In the genomic region with DNA sequence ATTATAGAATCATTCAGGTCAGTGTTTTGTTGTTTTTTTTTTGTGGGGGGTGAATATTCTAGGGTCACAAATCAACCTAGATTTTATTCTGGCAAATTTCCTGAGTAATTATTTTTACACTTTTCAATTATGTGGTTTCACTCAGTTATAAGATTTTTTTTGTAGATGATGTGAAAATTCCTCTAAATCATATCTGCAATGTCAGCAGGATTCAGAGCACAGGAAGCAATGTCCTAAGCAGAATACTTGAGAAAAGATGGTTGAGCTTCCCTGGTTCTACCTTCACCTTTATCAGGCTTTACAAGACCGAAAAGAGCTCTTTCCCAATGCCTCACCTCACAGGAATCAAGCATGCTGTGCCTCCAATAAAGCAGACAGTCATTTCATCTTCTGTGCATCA, we compare ENCODE assay signal across 26 cellular contexts.
"Had no signal": no experiment of that assay in that cellular context is flagged by ENCODE, and none has a peak within 500 bp of the region (broad histone marks: within the 10 kb centered on the region; RNA-seq: fewer than 3 reads in every experiment).

No MANE protein-coding gene starts in this region.

- H3K36me3 Mint-ChIP-seq: immature natural killer cell; mesothelial cell of epicardium; naive B cell; naive thymus-derived CD8-positive, alpha-beta T cell had no signal

- DNase-seq: dermis blood vessel endothelial cell; dorsolateral prefrontal cortex; effector CD4-positive, alpha-beta T cell; effector memory CD4-positive, alpha-beta T cell; foreskin keratinocyte; heart left ventricle; hypothalamus; immature natural killer cell; islet precursor cell; kidney; kidney glomerular epithelial cell; left colon; left ventricle myocardium superior; lower lobe of right lung; mesenchymal stem cell; mucosa of descending colon; naive B cell; naive thymus-derived CD8-positive, alpha-beta T cell had no signal

- H3K79me2 ChIP-seq: hepatocyte had no signal

- H3K27ac Mint-ChIP-seq: immature natural killer cell; mesothelial cell of epicardium; naive thymus-derived CD8-positive, alpha-beta T cell had no signal

- ATAC-seq: foreskin keratinocyte; gastroesophageal sphincter; heart left ventricle; left colon; left lobe of liver; left ventricle myocardium superior; lower lobe of right lung; mucosa of descending colon; naive thymus-derived CD8-positive, alpha-beta T cell had no signal

- H3K36me3 ChIP-seq: esophagus muscularis mucosa, gastroesophageal sphincter, heart left ventricle, lower lobe of right lung had no signal

- H3K9me3 ChIP-seq: esophagus muscularis mucosa, gastroesophageal sphincter, heart left ventricle, lower lobe of right lung, mucosa of descending colon had no signal

- H3K4me3 Mint-ChIP-seq: immature natural killer cell; mesothelial cell of epicardium; naive B cell; naive thymus-derived CD8-positive, alpha-beta T cell had no signal

- H3K4me2 ChIP-seq: hepatocyte had no signal

- H3K4me1 Mint-ChIP-seq: immature natural killer cell; naive B cell; naive thymus-derived CD8-positive, alpha-beta T cell had no signal

- H3K27ac ChIP-seq: coronary artery, dorsolateral prefrontal cortex, esophagus muscularis mucosa, foreskin keratinocyte, gastroesophageal sphincter, heart left ventricle, hepatocyte, lower lobe of right lung had no signal

- H3K4me1 ChIP-seq: esophagus muscularis mucosa, foreskin keratinocyte, gastroesophageal sphincter, heart left ventricle, lower lobe of right lung had no signal

- FAIRE-seq: endothelial cell of umbilical vein, frontal cortex, kidney had no signal

- H3K27me3 ChIP-seq: dorsolateral prefrontal cortex, esophagus muscularis mucosa, gastroesophageal sphincter, heart left ventricle, hepatocyte had no signal

- H2AFZ ChIP-seq: hepatocyte had no signal

- H3K27me3 Mint-ChIP-seq: naive B cell had no signal

- H3K4me3 ChIP-seq: coronary artery, dorsolateral prefrontal cortex, esophagus muscularis mucosa, gastroesophageal sphincter, heart left ventricle, hepatocyte, lower lobe of right lung, mucosa of descending colon had no signal

- H3K9me3 Mint-ChIP-seq: immature natural killer cell; mesothelial cell of epicardium; naive B cell; naive thymus-derived CD8-positive, alpha-beta T cell had no signal
